ENCODE assay signal across 32 cellular contexts in the genomic region with DNA sequence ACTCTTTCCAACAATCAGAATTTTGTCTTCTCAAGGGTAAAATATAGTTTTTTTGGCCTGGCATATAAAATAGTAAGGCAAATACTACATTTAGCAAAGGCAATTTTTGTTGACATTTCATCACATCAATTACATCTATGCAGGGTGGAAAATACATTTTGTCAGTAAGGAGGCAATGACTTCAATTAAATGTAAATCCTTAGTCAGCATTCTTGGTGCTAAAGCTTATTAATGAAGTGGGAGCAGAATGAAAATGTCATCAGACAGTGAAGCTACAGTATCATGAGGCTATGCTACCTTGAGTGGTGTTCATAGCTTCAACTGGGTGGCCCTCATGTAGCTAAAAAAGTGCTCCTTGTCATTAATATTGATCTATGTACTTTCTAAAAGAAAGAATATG. TPM values are rescaled to one million over a fixed set of nuclear protein-coding genes. Genes with fewer than 3 reads are reported as not detected.
A peak's percentile ranks its signal among the peaks of the same experiment; 100 is the strongest.
DNase-seq lines count a peak whose midpoint lies in the region; ATAC-seq, FAIRE-seq and TF ChIP-seq lines count a peak whose summit lies in the region.
"Had no signal": no experiment of that assay in that cellular context is flagged by ENCODE, and none has a peak within 500 bp of the region (broad histone marks: within the 10 kb centered on the region; RNA-seq: fewer than 3 reads in every experiment).

No MANE protein-coding gene starts in this region.

- no peak overlapping the region for H3K4me3 ChIP-seq in HepG2 (replicated peaks in 1 of 3; ENCODE audit: insufficient read depth in 1 of 3, low read depth in 2 of 3, low read length in 3 of 3)
- H3K4me3 ChIP-seq in right lobe of liver: no peak overlapping the region
- H3K4me3 ChIP-seq in K562: no peak overlapping the region
- H3K4me3 ChIP-seq in Karpas-422 (ENCODE audit: low read length): no peak overlapping the region
- no peak overlapping the region for H3K4me3 ChIP-seq in gastrocnemius medialis
- H3K4me3 ChIP-seq: BLaER1 had no signal

- H2AFZ ChIP-seq in HepG2 (ENCODE audit: low read length) (no peak overlapping the region), K562 (ENCODE audit: low read depth, low read length) (no peak overlapping the region), Karpas-422 (ENCODE audit: low read length) (no peak overlapping the region)

- no peaks in the 10 kb centered on the region for H3K9me1 ChIP-seq in K562 (ENCODE audit: control insufficient read depth, insufficient read depth, low read length)

- no peaks in the 10 kb centered on the region for H3K4me1 ChIP-seq in HepG2 (ENCODE audit: insufficient read depth, low read length)
- H3K4me1 ChIP-seq in right lobe of liver: no peaks in the 10 kb centered on the region
- no peaks in the 10 kb centered on the region for H3K4me1 ChIP-seq in K562 (replicated peaks in 1 of 2; ENCODE audit: control insufficient read depth in 2 of 2, insufficient read depth in 2 of 2, low read length in 2 of 2)
- peaks cover 6% of the 10 kb centered on the region for H3K4me1 ChIP-seq in Karpas-422 (ENCODE audit: low read length)
- no peaks in the 10 kb centered on the region for H3K4me1 ChIP-seq in gastrocnemius medialis
- H3K4me1 ChIP-seq: BE2C, BLaER1 had no signal

- no peak for ATAC-seq in HepG2
- ATAC-seq in right lobe of liver: no peak
- no peak for ATAC-seq in K562
- no peak for ATAC-seq in gastrocnemius medialis

- TF ChIP-seq CTCF in HepG2 (CRISPR knock-in tag; IDR thresholded peaks at IDR 0.05) (no peak), right lobe of liver (IDR thresholded peaks at IDR 0.05) (no peak), K562 (IDR thresholded peaks at IDR 0.05 in 2 of 3, conservative IDR thresholded peaks at IDR 0.05 in 1 of 3; ENCODE audit: insufficient read depth in 2 of 3, low read depth in 1 of 3, low read length in 3 of 3) (no peak), gastrocnemius medialis (IDR thresholded peaks at IDR 0.05 in 4 of 5, conservative IDR thresholded peaks at IDR 0.05 in 1 of 5) (no peak)

- H3K4me2 ChIP-seq in HepG2 (ENCODE audit: low read depth, low read length) (no peak overlapping the region), K562 (ENCODE audit: insufficient read depth, low read length) (no peak overlapping the region), Karpas-422 (ENCODE audit: low read depth, low read length, poor library complexity, severe bottlenecking) (no peak overlapping the region)
- H3K4me2 ChIP-seq: BLaER1 had no signal

- H3K9me2 ChIP-seq in Karpas-422 (replicated peaks; ENCODE audit: insufficient read depth, low read length): no peaks in the 10 kb centered on the region

- H4K20me1 ChIP-seq in HepG2 (ENCODE audit: insufficient read depth, low read length) (no peaks in the 10 kb centered on the region), K562 (replicated peaks; ENCODE audit: control insufficient read depth, insufficient read depth, low read length) (no peaks in the 10 kb centered on the region), Karpas-422 (ENCODE audit: insufficient read depth, low read depth, low read length) (no peaks in the 10 kb centered on the region)
- H4K20me1 ChIP-seq: BLaER1 had no signal

- FAIRE-seq in HepG2 (lab: Jason Lieb, UNC) (no peak), K562 (lab: Jason Lieb, UNC) (no peak), islet of Langerhans (lab: Jason Lieb, UNC) (peak; percentile 30)
- FAIRE-seq: GM12891, GM19239 had no signal

- in situ Hi-C loops in HepG2 (cut with HindIII; ENCODE audit: extremely low pct_ligation_motif_present, low pct_unique_long_range_greater_than_20kb) (no loop called here), K562 (cut with MboI) (no loop called here), gastrocnemius medialis (cut with MboI; ENCODE audit: low sequenced_read_pairs in 4 of 4) (no loop called here)

- no peaks in the 10 kb centered on the region for H3K79me2 ChIP-seq in HepG2 (ENCODE audit: insufficient read depth, low read length)
- H3K79me2 ChIP-seq in K562 (ENCODE audit: control insufficient read depth, insufficient read depth, low read length): no peaks in the 10 kb centered on the region
- no peaks in the 10 kb centered on the region for H3K79me2 ChIP-seq in Karpas-422 (ENCODE audit: low read length)

- CTCF ChIA-PET in HepG2 (lab: Yijun Ruan, JAX; ENCODE audit: low intra/inter-chr PET ratio, low total read pairs) (no interaction called here), K562 (lab: Yijun Ruan, JAX; ENCODE audit: low intra/inter-chr PET ratio) (no interaction called here)

- no peaks in the 10 kb centered on the region for H3K9me3 ChIP-seq in HepG2 (ENCODE audit: low read length)
- H3K9me3 ChIP-seq in right lobe of liver: no peaks in the 10 kb centered on the region
- no peaks in the 10 kb centered on the region for H3K9me3 ChIP-seq in K562 (replicated peaks; ENCODE audit: control insufficient read depth, insufficient read depth, low read depth, low read length)
- no peaks in the 10 kb centered on the region for H3K9me3 ChIP-seq in Karpas-422 (ENCODE audit: low read length)
- H3K9me3 ChIP-seq in gastrocnemius medialis: no peaks in the 10 kb centered on the region
- H3K9me3 ChIP-seq: BE2C, BLaER1 had no signal

- DNase-seq in HepG2 (ENCODE audit: low spot score) (no peak), right lobe of liver (no peak), K562 (ENCODE audit: extremely low read depth in 1 of 4, low spot score in 3 of 4) (no peak), superior temporal gyrus (ENCODE audit: extremely low spot score) (peak; percentile 9), Karpas-422 (no peak), gastrocnemius medialis (no peak)
- no peak for DNase-seq in activated CD4-positive, alpha-beta T cell treated with anti-CD3 and anti-CD28 coated beads for 48 hours
- DNase-seq: ACHN; BE2C; C1 segment of cervical spinal cord; CD4-positive, alpha-beta memory T cell; CD4-positive, CD25-positive, alpha-beta regulatory T cell; CD8-positive, alpha-beta memory T cell; COR-L47; DMS 273 treated with DMSO at 0.1 percent for 48 hours; DMS153; DMS53; DMS79; DND-41; EL; GDM1 had no signal

- H3K27ac ChIP-seq in HepG2 (ENCODE audit: extremely low read length, insufficient read depth, low read length) (no peak overlapping the region), right lobe of liver (no peak overlapping the region), K562 (ENCODE audit: extremely low read depth, low read depth, low read length) (no peak overlapping the region), Karpas-422 (ENCODE audit: low read length) (no peak overlapping the region), gastrocnemius medialis (no peak overlapping the region)
- H3K27ac ChIP-seq: 22Rv1, BLaER1 had no signal

- no peak for TF ChIP-seq RAD21 in HepG2 (CRISPR knock-in tag; IDR thresholded peaks at IDR 0.05)
- TF ChIP-seq RAD21 in K562 (CRISPR knock-in tag; conservative IDR thresholded peaks at IDR 0.05 in 1 of 2, IDR thresholded peaks at IDR 0.05 in 1 of 2): no peak

- H3K27me3 ChIP-seq in HepG2 (ENCODE audit: control insufficient read depth in 1 of 2, insufficient read depth in 2 of 2, low read length in 2 of 2): no peaks in the 10 kb centered on the region
- peaks cover 0 to 4% of the 10 kb centered on the region in 2 donors for H3K27me3 ChIP-seq in right lobe of liver
- H3K27me3 ChIP-seq in K562 (ENCODE audit: control insufficient read depth in 2 of 2, insufficient read depth in 2 of 2, low read length in 2 of 2): no peaks in the 10 kb centered on the region
- H3K27me3 ChIP-seq in Karpas-422 (ENCODE audit: low read length): no peaks in the 10 kb centered on the region
- peaks cover 0 to 5% (median 5%) of the 10 kb centered on the region in 3 donors for H3K27me3 ChIP-seq in gastrocnemius medialis
- H3K27me3 ChIP-seq: BLaER1 had no signal

- H3K9ac ChIP-seq in HepG2 (ENCODE audit: insufficient read depth, low read depth, low read length): no peak overlapping the region
- H3K9ac ChIP-seq in K562 (ENCODE audit: insufficient read depth in 1 of 2, low read depth in 2 of 2, low read length in 2 of 2): no peak overlapping the region
- H3K9ac ChIP-seq in Karpas-422 (ENCODE audit: low read length): no peak overlapping the region
- H3K9ac ChIP-seq: BLaER1 had no signal

- BruUV-seq in HepG2 (replicated peaks; lab: Mats Ljungman, UMichigan) (no TSS peak), K562 (replicated peaks; lab: Mats Ljungman, UMichigan) (no TSS peak)

- intact Hi-C loops in HepG2 (cut with micrococcal nuclease; ENCODE audit: unreplicated experiment) (loop anchor here (5.0 kb wide), 3 partner anchors 307 to 1957 kb away; no protein-coding TSS in a partner anchor), right lobe of liver (cut with DNase I) (no loop called here), K562 (cut with micrococcal nuclease) (loop anchor here (10.0 kb wide), 2 partner anchors 590 to 750 kb away; no protein-coding TSS in a partner anchor), gastrocnemius medialis (cut with DNase I; ENCODE audit: low total_unique reads) (no loop called here)

- POLR2A ChIA-PET in HepG2 (lab: Yijun Ruan, JAX) (no interaction called here), K562 (lab: Yijun Ruan, JAX) (no interaction called here)

- H3K36me3 ChIP-seq in HepG2 (replicated peaks in 1 of 2; ENCODE audit: control insufficient read depth in 1 of 2, insufficient read depth in 2 of 2, low read length in 2 of 2): no peaks in the 10 kb centered on the region
- H3K36me3 ChIP-seq in right lobe of liver: no peaks in the 10 kb centered on the region
- H3K36me3 ChIP-seq in K562 (ENCODE audit: control insufficient read depth, insufficient read depth, low read length): no peaks in the 10 kb centered on the region
- no peaks in the 10 kb centered on the region for H3K36me3 ChIP-seq in Karpas-422 (ENCODE audit: insufficient read depth, low read length)
- no peaks in the 10 kb centered on the region for H3K36me3 ChIP-seq in gastrocnemius medialis
- H3K36me3 ChIP-seq: BE2C, BLaER1 had no signal

- TF ChIP-seq POLR2A in HepG2 (IDR thresholded peaks at IDR 0.05; ENCODE audit: insufficient read depth in 1 of 2, low read depth in 2 of 2, low read length in 2 of 2) (no peak), right lobe of liver (IDR thresholded peaks at IDR 0.05) (no peak), K562 (conservative IDR thresholded peaks at IDR 0.05) (no peak), gastrocnemius medialis (IDR thresholded peaks at IDR 0.05) (no peak)

- TF ChIP-seq EP300 in HepG2 (IDR thresholded peaks at IDR 0.05; ENCODE audit: low read depth in 2 of 2, low read length in 2 of 2) (no peak), HepG2 (CRISPR knock-in tag; IDR thresholded peaks at IDR 0.05; ENCODE audit: borderline replicate concordance) (no peak), K562 (IDR thresholded peaks at IDR 0.05; ENCODE audit: low read length) (no peak)

RNA-seq across cellular contexts. Expression of gene LRRTM3, which starts 8.9 kb away (rescaled TPM):
- total RNA-seq in HepG2 (2016; rRNA removed; fragmentation: Illumina TruSeq; extraction: Trizol) (not detected in 2 replicates), right lobe of liver (not detected), K562 (2014; rRNA removed) (not detected in 2 replicates), K562 (2014; rRNA removed; fragmentation: Illumina TruSeq; extraction: Trizol) (not detected in 2 replicates), K562 (2015; rRNA removed; fragmentation: Illumina TruSeq; extraction: Trizol) (not detected in 2 replicates), K562 (2021) (not detected in 2 replicates), gastrocnemius medialis (not detected)
- not detected in 2 replicates for total RNA-seq in HepG2 (2016; cell fraction: cytosol; rRNA removed; fragmentation: Illumina TruSeq; extraction: Trizol; ENCODE audit: low read depth)
- not detected in 2 replicates for total RNA-seq in HepG2 (2016; cell fraction: insoluble cytoplasmic fraction; rRNA removed; fragmentation: Illumina TruSeq; extraction: Trizol)
- total RNA-seq in HepG2 (2016; cell fraction: membrane; rRNA removed; fragmentation: Illumina TruSeq; extraction: Trizol): not detected in 2 replicates
- not detected in 2 replicates for total RNA-seq in HepG2 (2016; cell fraction: nucleus; rRNA removed; fragmentation: Illumina TruSeq; extraction: Trizol)
- polyA plus RNA-seq in HepG2 (2011; rRNA removed) (not detected in 2 replicates), K562 (2011; rRNA removed) (not detected in 2 replicates), K562 (2014; fragmentation: Illumina TruSeq; extraction: Trizol) (not detected in 2 replicates), K562 (2014; fragmentation: Nextera tagmentation; extraction: Ambion mirVana) (not detected), K562 (2014; rRNA removed) (not detected in 2 replicates)
- not detected in 2 replicates for polyA plus RNA-seq in HepG2 (2011; cell fraction: cytosol; rRNA removed)
- polyA plus RNA-seq in HepG2 (2011; cell fraction: nucleus; rRNA removed): not detected in 2 replicates
- polyA plus RNA-seq in HepG2 (2012): not detected in 2 replicates
- not detected in 2 replicates for polyA plus RNA-seq in HepG2 (2016; cell fraction: cytosol; fragmentation: Illumina TruSeq; extraction: Trizol; ENCODE audit: low read depth)
- not detected in 2 replicates for polyA plus RNA-seq in HepG2 (2016; cell fraction: insoluble cytoplasmic fraction; fragmentation: Illumina TruSeq; extraction: Trizol; ENCODE audit: low read depth)
- polyA plus RNA-seq in HepG2 (2016; cell fraction: membrane; fragmentation: Illumina TruSeq; extraction: Trizol; ENCODE audit: low read depth): not detected in 2 replicates
- polyA plus RNA-seq in HepG2 (2016; cell fraction: nucleus; fragmentation: Illumina TruSeq; extraction: Trizol; ENCODE audit: insufficient read depth, low read depth): not detected in 2 replicates
- polyA minus RNA-seq in HepG2 (2011; rRNA and poly(A)+ RNA removed; ENCODE audit: low replicate concordance): not detected in 2 replicates
- polyA minus RNA-seq in HepG2 (2011; cell fraction: cytosol; rRNA and poly(A)+ RNA removed): not detected in 2 replicates
- polyA minus RNA-seq in HepG2 (2011; cell fraction: nucleus; rRNA and poly(A)+ RNA removed): not detected in 2 replicates
- total RNA-seq in K562 (2011; cell fraction: chromatin; rRNA removed; ENCODE audit: low replicate concordance): not detected in 2 replicates
- not detected in 2 replicates for total RNA-seq in K562 (2011; cell fraction: nucleolus; rRNA removed)
- total RNA-seq in K562 (2011; cell fraction: nucleoplasm; rRNA removed): not detected in 2 replicates
- not detected in 2 replicates for polyA plus RNA-seq in K562 (2011; cell fraction: cytosol; rRNA removed)
- polyA plus RNA-seq in K562 (2011; cell fraction: nucleus; rRNA removed): not detected in 2 replicates
- not detected in 2 replicates for polyA plus RNA-seq in K562 (2012)
- not detected in 2 replicates for polyA minus RNA-seq in K562 (2011; rRNA and poly(A)+ RNA removed)
- polyA minus RNA-seq in K562 (2011; cell fraction: cytosol; rRNA and poly(A)+ RNA removed): not detected in 2 replicates
- polyA minus RNA-seq in K562 (2011; cell fraction: nucleus; rRNA and poly(A)+ RNA removed): not detected in 2 replicates
- total RNA-seq in Karpas-422 (2014; rRNA removed; shearing (Covaris generic); ENCODE audit: low replicate concordance): not detected in 2 replicates
- total RNA-seq: A172; A673; CD4-positive, alpha-beta memory T cell; CD4-positive, CD25-positive, alpha-beta regulatory T cell; CD8-positive, alpha-beta memory T cell; Daoy; G401 had no signal
- polyA plus RNA-seq: AG04450; CD14-positive monocyte; CD4-positive, alpha-beta memory T cell; CD4-positive, CD25-positive, alpha-beta regulatory T cell; CD8-positive, alpha-beta memory T cell had no signal

Comparison
In these comparisons a context has a peak if more than half of its experiments do, and no peak if none do; other contexts are left out.
1. intact Hi-C loops: an anchor here in HepG2 (5.0 kb wide) and K562 (10.0 kb wide); none called in right lobe of liver and gastrocnemius medialis.
2. Of the 241 proteins assayed by ChIP-seq in both HepG2 and K562: peak only in HepG2: none; only in K562: MAFG; in both: MAFF and MAFK; in neither: 238.